ENCODE assay signal across 21 cellular contexts in the genomic region with DNA sequence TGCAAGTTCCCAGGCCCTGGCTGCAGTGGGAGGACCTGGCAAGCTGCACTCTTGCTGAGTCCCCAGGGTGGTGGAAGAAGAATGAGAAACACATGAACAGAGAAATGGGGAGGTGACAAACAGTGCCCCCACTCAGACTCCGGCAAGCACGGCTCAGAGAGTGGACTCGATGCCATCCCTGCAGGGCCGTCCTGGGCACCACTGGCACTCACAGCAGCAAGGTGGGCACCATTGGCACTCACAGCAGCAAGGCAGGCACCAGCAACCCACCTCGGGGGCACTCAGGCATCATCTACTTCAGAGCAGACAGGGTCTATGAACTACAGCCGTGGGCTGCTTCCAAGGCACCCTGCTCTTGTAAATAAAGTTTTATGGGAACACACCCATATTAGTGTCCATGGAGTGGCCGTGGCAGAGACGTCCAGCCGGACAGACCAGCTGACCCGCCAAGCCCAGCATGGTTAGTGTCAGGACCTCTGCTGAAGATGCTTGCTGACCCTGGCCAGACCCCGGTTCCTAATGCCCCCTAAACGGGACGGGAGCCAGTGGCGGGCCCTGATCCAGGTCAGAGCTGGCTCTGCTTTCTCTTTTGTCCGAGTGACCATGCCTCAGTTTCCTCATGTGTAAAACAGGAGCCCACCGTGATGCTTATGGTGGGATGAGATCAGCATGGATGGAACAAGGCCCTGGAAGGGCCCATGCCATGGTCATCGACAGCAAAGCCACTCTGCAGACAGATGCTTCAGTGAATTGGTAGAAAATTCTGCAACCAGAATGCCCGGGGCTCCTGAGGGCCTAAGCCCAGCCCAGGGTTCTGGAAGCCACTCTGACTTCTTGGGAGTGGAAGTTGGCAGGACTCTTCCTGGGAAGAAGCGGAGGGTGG. TPM values are rescaled to one million over a fixed set of nuclear protein-coding genes. Genes with fewer than 3 reads are reported as not detected.
DNase-seq lines count a peak whose midpoint lies in the region; ATAC-seq, FAIRE-seq and TF ChIP-seq lines count a peak whose summit lies in the region.
"Had no signal": no experiment of that assay in that cellular context is flagged by ENCODE, and none has a peak within 500 bp of the region (broad histone marks: within the 10 kb centered on the region; RNA-seq: fewer than 3 reads in every experiment).

No MANE protein-coding gene starts in this region.

- WGBS in endodermal cell (ENCODE audit: insufficient coverage in 1 of 2, insufficient read length in 1 of 2), 2 experiments, result 91 to 93% methylated on average over 14 to 19 of the region's 19 CpGs

- H3K4me3 ChIP-seq in kidney (ENCODE audit: low read length in 2 of 2) (no peak overlapping the region), endodermal cell (ENCODE audit: low read length) (no peak overlapping the region)
- H3K4me3 ChIP-seq: MG63 had no signal

- H3K4me1 ChIP-seq in kidney (ENCODE audit: control insufficient read depth in 1 of 2, insufficient read depth in 1 of 2, low read depth in 1 of 2, low read length in 2 of 2) (peaks cover 0 to 3% of the 10 kb centered on the region in 2 donors), endodermal cell (ENCODE audit: control insufficient read depth, insufficient read depth, low read length) (peaks cover 8% of the 10 kb centered on the region)

- H3K27ac Mint-ChIP-seq in natural killer cell (no peak overlapping the region), endodermal cell (no peak overlapping the region)
- H3K27ac Mint-ChIP-seq in natural killer cell treated with Interleukin-12 subunit alpha and Interleukin-12 subunit beta and Interleukin-15 and Interleukin-18, amount 100 ng/mL, for 72 hours, result no peak overlapping the region

- H3K36me3 ChIP-seq in kidney (ENCODE audit: control insufficient read depth in 1 of 2, insufficient read depth in 2 of 2, low read length in 2 of 2) (no peaks in the 10 kb centered on the region), endodermal cell (ENCODE audit: control insufficient read depth, insufficient read depth, low read length) (no peaks in the 10 kb centered on the region)
- H3K36me3 ChIP-seq: MG63 had no signal

- H3K36me3 Mint-ChIP-seq in natural killer cell (no peaks in the 10 kb centered on the region), endodermal cell (ENCODE audit: low read depth) (peaks cover 3% of the 10 kb centered on the region)
- no peaks in the 10 kb centered on the region for H3K36me3 Mint-ChIP-seq in natural killer cell treated with Interleukin-12 subunit alpha and Interleukin-12 subunit beta and Interleukin-15 and Interleukin-18, amount 100 ng/mL, for 72 hours
- H3K36me3 Mint-ChIP-seq: CD14-positive monocyte had no signal

- FAIRE-seq in kidney (lab: Jason Lieb, UNC), result no peak

- intact Hi-C loops in natural killer cell (cut with micrococcal nuclease) (no loop called here), kidney (cut with DNase I) (no loop called here), posterior vena cava (cut with DNase I) (no loop called here)

- H3K27me3 Mint-ChIP-seq in natural killer cell (ENCODE audit: low read depth in 2 of 2) (peaks cover 0 to under 1% of the 10 kb centered on the region in 2 donors), endodermal cell (ENCODE audit: insufficient read depth) (peaks cover 11% of the 10 kb centered on the region)
- peaks cover 0 to 3% of the 10 kb centered on the region in 2 donors for H3K27me3 Mint-ChIP-seq in natural killer cell treated with Interleukin-12 subunit alpha and Interleukin-12 subunit beta and Interleukin-15 and Interleukin-18, amount 100 ng/mL, for 72 hours

- H3K27ac ChIP-seq in kidney (ENCODE audit: low read depth in 2 of 2, low read length in 2 of 2) (no peak overlapping the region), endodermal cell (ENCODE audit: low read depth, low read length) (no peak overlapping the region)

- H3K9me3 Mint-ChIP-seq in natural killer cell (no peaks in the 10 kb centered on the region), endodermal cell (no peaks in the 10 kb centered on the region)
- no peaks in the 10 kb centered on the region for H3K9me3 Mint-ChIP-seq in natural killer cell treated with Interleukin-12 subunit alpha and Interleukin-12 subunit beta and Interleukin-15 and Interleukin-18, amount 100 ng/mL, for 72 hours

- H3K9me3 ChIP-seq in kidney (ENCODE audit: control insufficient read depth in 1 of 2, low read length in 2 of 2), result no peaks in the 10 kb centered on the region
- no peaks in the 10 kb centered on the region for H3K9me3 ChIP-seq in endodermal cell (ENCODE audit: control insufficient read depth, low read length)
- H3K9me3 ChIP-seq: MG63 had no signal

- H3K4me3 Mint-ChIP-seq in natural killer cell (no peak overlapping the region), endodermal cell (no peak overlapping the region)
- H3K4me3 Mint-ChIP-seq in natural killer cell treated with Interleukin-12 subunit alpha and Interleukin-12 subunit beta and Interleukin-15 and Interleukin-18, amount 100 ng/mL, for 72 hours, result no peak overlapping the region
- H3K4me3 Mint-ChIP-seq: CD14-positive monocyte had no signal

- peaks cover 7% of the 10 kb centered on the region for H3K27me3 ChIP-seq in endodermal cell (ENCODE audit: control insufficient read depth, insufficient read depth, low read length, poor library complexity, severe bottlenecking)
- H3K27me3 ChIP-seq: MG63 had no signal

- no peak overlapping the region for H3K9ac ChIP-seq in kidney (ENCODE audit: low read length in 2 of 2)
- no peak overlapping the region for H3K9ac ChIP-seq in endodermal cell (ENCODE audit: extremely low read depth, low read length, poor library complexity, severe bottlenecking)

- H3K4me1 Mint-ChIP-seq in natural killer cell (no peaks in the 10 kb centered on the region), endodermal cell (peaks cover 12% of the 10 kb centered on the region)
- H3K4me1 Mint-ChIP-seq in natural killer cell treated with Interleukin-12 subunit alpha and Interleukin-12 subunit beta and Interleukin-15 and Interleukin-18, amount 100 ng/mL, for 72 hours (ENCODE audit: low read depth in 2 of 2), result no peaks in the 10 kb centered on the region
- H3K4me1 Mint-ChIP-seq: CD14-positive monocyte had no signal

- DNase-seq in natural killer cell (peak; percentile 6), kidney (peak; percentile 51), posterior vena cava (ENCODE audit: low spot score) (peak; percentile 59), NCI-H2171 (lab: John Stamatoyannopoulos, UW) (no peak), endodermal cell (no peak)
- no peak for DNase-seq in natural killer cell treated with Interleukin-12 subunit alpha and Interleukin-12 subunit beta and Interleukin-15 and Interleukin-18, amount 100 ng/mL, for 72 hours (ENCODE audit: low spot score)
- DNase-seq: AML-193, DMS153, EL, GOT3, MG63, NCI-H1092 treated with DMSO at 0.1 percent for 48 hours, NCI-H2081 treated with DMSO at 0.1 percent for 48 hours, NCI-H226, NCI-H526, SHP77 treated with DMSO at 0.1 percent for 48 hours had no signal

- TF ChIP-seq CTCF in natural killer cell (IDR thresholded peaks at IDR 0.05) (no peak), kidney (IDR thresholded peaks at IDR 0.05; ENCODE audit: borderline replicate concordance, extremely low read depth, insufficient read depth) (no peak), endodermal cell (conservative IDR thresholded peaks at IDR 0.05) (no peak)

- no peak for ATAC-seq in natural killer cell
- no peak for ATAC-seq in natural killer cell treated with Interleukin-12 subunit alpha and Interleukin-12 subunit beta and Interleukin-15 and Interleukin-18, amount 100 ng/mL, for 72 hours
- ATAC-seq in HG03025 (IDR thresholded peaks at IDR 0.05; ENCODE audit: low FRiP score, unreplicated experiment), result no peak

RNA-seq across cellular contexts. Expression of gene F10, which starts 2.1 kb away (rescaled TPM):
- total RNA-seq in natural killer cell, result not detected
- not detected for total RNA-seq in natural killer cell treated with Interleukin-12 subunit alpha and Interleukin-12 subunit beta and Interleukin-15 and Interleukin-18, amount 100 ng/mL, for 72 hours
- total RNA-seq in kidney, result 5.1 TPM
- 6.8 TPM for polyA plus RNA-seq in kidney (ENCODE audit: insufficient read depth, low read depth, low replicate concordance)
- total RNA-seq in posterior vena cava, result 10 to 100 TPM; 19.8 to 48.4 TPM
- 10 to 100 TPM; 18.7 to 32.4 TPM for total RNA-seq in endodermal cell
- polyA plus RNA-seq in endodermal cell (2013, experiment 1 of 2), result 15.5 TPM
- polyA plus RNA-seq in endodermal cell (2013, experiment 2 of 2), result 18.2 TPM
- total RNA-seq: A673, OCI-LY7, RPMI7951 had no signal
- polyA plus RNA-seq: CD14-positive monocyte had no signal

RNA-seq across cellular contexts. Expression of gene F7, which starts 14.9 kb away (rescaled TPM):
- total RNA-seq in natural killer cell (under 1 TPM in 2 of 3 donors, not detected in 1; 0.25 to 0.91 TPM), kidney (0.16 TPM), posterior vena cava (under 1 TPM in 1 of 2 donors, not detected in 1; 0.10 TPM), endodermal cell (1 to 10 TPM; 4.7 to 6.4 TPM)
- total RNA-seq in natural killer cell treated with Interleukin-12 subunit alpha and Interleukin-12 subunit beta and Interleukin-15 and Interleukin-18, amount 100 ng/mL, for 72 hours, result not detected
- polyA plus RNA-seq in kidney (ENCODE audit: insufficient read depth, low read depth, low replicate concordance), result 0.52 TPM
- 2.3 TPM for polyA plus RNA-seq in endodermal cell (2013, experiment 1 of 2)
- 1.2 TPM for polyA plus RNA-seq in endodermal cell (2013, experiment 2 of 2)
- total RNA-seq: A673, OCI-LY7, RPMI7951 had no signal
- polyA plus RNA-seq: CD14-positive monocyte had no signal

RNA-seq across cellular contexts. Expression of gene PROZ, which starts 37.9 kb away (rescaled TPM):
- total RNA-seq in natural killer cell, result under 1 TPM in 1 of 3 donors, not detected in 2; 0.82 TPM
- total RNA-seq in natural killer cell treated with Interleukin-12 subunit alpha and Interleukin-12 subunit beta and Interleukin-15 and Interleukin-18, amount 100 ng/mL, for 72 hours, result not detected
- not detected for total RNA-seq in kidney
- polyA plus RNA-seq in kidney (ENCODE audit: insufficient read depth, low read depth, low replicate concordance), result 20.0 TPM
- total RNA-seq in posterior vena cava, result not detected
- under 1 TPM; 0.40 to 0.84 TPM for total RNA-seq in endodermal cell
- polyA plus RNA-seq in endodermal cell (2013, experiment 1 of 2), result 0.53 TPM
- polyA plus RNA-seq in endodermal cell (2013, experiment 2 of 2), result not detected
- total RNA-seq: A673, OCI-LY7, RPMI7951 had no signal
- polyA plus RNA-seq: CD14-positive monocyte had no signal

Comparison
In these comparisons a context has a peak if more than half of its experiments do, and no peak if none do; other contexts are left out.
1. DNase-seq: peak in natural killer cell (single experiment), kidney (single experiment) and posterior vena cava (single experiment); none in natural killer cell treated with Interleukin-12 subunit alpha and Interleukin-12 subunit beta and Interleukin-15 and Interleukin-18, amount 100 ng/mL, for 72 hours (single experiment), NCI-H2171 (single experiment) and endodermal cell (single experiment).